Comparison of ENCODE assay signal across 9 cellular contexts in the genomic region with DNA sequence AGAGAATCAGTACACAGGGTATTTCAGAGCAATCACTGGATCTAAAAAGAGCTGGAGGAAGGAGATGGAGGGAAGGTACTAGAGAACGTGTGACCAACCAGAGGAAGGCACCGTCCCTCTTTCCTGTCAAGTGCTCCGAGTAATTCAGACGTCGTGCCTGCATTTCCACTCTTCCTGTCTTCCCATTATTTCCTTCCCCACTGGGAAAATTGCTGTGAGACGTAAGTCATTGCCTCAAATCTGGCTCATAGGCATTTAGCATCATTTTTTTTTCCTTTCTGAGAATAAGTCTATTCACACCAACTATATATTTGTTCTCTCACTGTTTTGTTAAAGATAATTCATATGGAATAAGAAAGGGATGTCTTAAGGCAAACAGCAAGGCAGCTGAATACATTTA. TPM values are rescaled to one million over a fixed set of nuclear protein-coding genes. Genes with fewer than 3 reads are reported as not detected.
"Had no signal": no experiment of that assay in that cellular context is flagged by ENCODE, and none has a peak within 500 bp of the region (broad histone marks: within the 10 kb centered on the region; RNA-seq: fewer than 3 reads in every experiment).

No MANE protein-coding gene starts in this region.

- H3K27ac Mint-ChIP-seq: IgD-negative memory B cell had no signal

- H3K4me1 Mint-ChIP-seq: IgD-negative memory B cell had no signal

- ATAC-seq: HepG2, K562 had no signal

- H3K4me3 ChIP-seq: K562 had no signal

- H3K27ac ChIP-seq: HL-60 had no signal

- H3K4me3 Mint-ChIP-seq: IgD-negative memory B cell had no signal

- DNase-seq: IMR-90, KBM-7, KG1 had no signal

RNA-seq across cellular contexts. Expression of gene GLP1R, which starts 59.5 kb away (rescaled TPM):
- total RNA-seq: HepG2, HT-29, HT1080, IMR-90, K562 had no signal
- polyA plus RNA-seq: HepG2, IgD-negative memory B cell, IMR-90, K562 had no signal
